In genomic region chr15:52134502-52135144, GRCh38 we compare ENCODE assay signal across 29 cellular contexts. TPM values are rescaled to one million over a fixed set of nuclear protein-coding genes. Genes with fewer than 3 reads are reported as not detected.
DNase-seq lines count a peak whose midpoint lies in the region; ATAC-seq, FAIRE-seq and TF ChIP-seq lines count a peak whose summit lies in the region.
"Had no signal": no experiment of that assay in that cellular context is flagged by ENCODE, and none has a peak within 500 bp of the region (broad histone marks: within the 10 kb centered on the region; RNA-seq: fewer than 3 reads in every experiment).

No MANE protein-coding gene starts in this region.

- H3K27ac ChIP-seq in BLaER1 = no peak overlapping the region
- H3K27ac ChIP-seq in H1 (ENCODE audit: low read depth, low read length) = no peak overlapping the region
- H3K27ac ChIP-seq: breast epithelium, gastrocnemius medialis, neutrophil, prostate gland, SK-N-MC, tibial artery had no signal

- H3K9me3 ChIP-seq in BLaER1 = no peaks in the 10 kb centered on the region
- H3K9me3 ChIP-seq in H1 (ENCODE audit: insufficient read depth in 2 of 2, low read depth in 1 of 2, low read length in 1 of 2) = no peaks in the 10 kb centered on the region
- H3K9me3 ChIP-seq: breast epithelium, gastrocnemius medialis, neutrophil, prostate gland, tibial artery had no signal

- H4K5ac ChIP-seq in H1 (ENCODE audit: insufficient read length, low read depth, low read length) = no peak overlapping the region

- ATAC-seq in GM19452 (IDR thresholded peaks at IDR 0.05; ENCODE audit: unreplicated experiment) = no peak
- ATAC-seq: CD8-positive, alpha-beta T cell; gastrocnemius medialis; sciatic nerve had no signal

- H3K4me2 ChIP-seq in BLaER1 = peak overlapping the region; percentile 84
- no peak overlapping the region for H3K4me2 ChIP-seq in H1 (ENCODE audit: insufficient read depth in 1 of 2, low read depth in 2 of 2, low read length in 2 of 2)

- no peak overlapping the region for H2BK15ac ChIP-seq in H1 (ENCODE audit: low read length)

- H3K79me2 ChIP-seq in H1 (ENCODE audit: control insufficient read depth in 1 of 2, insufficient read depth in 2 of 2, low read length in 2 of 2) = no peaks in the 10 kb centered on the region

- H4K8ac ChIP-seq in H1 (ENCODE audit: extremely low read depth, insufficient read depth, low read length) = no peak overlapping the region

- H3K14ac ChIP-seq in H1 (ENCODE audit: insufficient read length) = no peak overlapping the region

- H2BK12ac ChIP-seq in H1 (ENCODE audit: low read depth, low read length) = no peak overlapping the region

- no peak overlapping the region for H2AFZ ChIP-seq in H1 (ENCODE audit: low read length)

- H3K27me3 ChIP-seq in BLaER1 (no peaks in the 10 kb centered on the region), H1 (replicated peaks in 1 of 4; ENCODE audit: control insufficient read depth in 3 of 4, extremely low read depth in 1 of 4, insufficient read depth in 3 of 4, low read length in 3 of 4) (no peaks in the 10 kb centered on the region), H7 (ENCODE audit: control insufficient read depth, insufficient read depth, low read length) (no peaks in the 10 kb centered on the region)
- H3K27me3 ChIP-seq: breast epithelium, gastrocnemius medialis, tibial artery had no signal

- no peak for TF ChIP-seq CTCF in H1 (IDR thresholded peaks at IDR 0.05; ENCODE audit: control extremely low read depth in 1 of 3, insufficient read depth in 1 of 3, low read depth in 1 of 3, low read length in 3 of 3)

- no peak for TF ChIP-seq EP300 in H1 (IDR thresholded peaks at IDR 0.05; ENCODE audit: borderline replicate concordance in 1 of 2, low read depth in 2 of 2, low read length in 2 of 2)

- no peak for TF ChIP-seq RAD21 in H1 (IDR thresholded peaks at IDR 0.05 in 1 of 2, conservative IDR thresholded peaks at IDR 0.05 in 1 of 2; ENCODE audit: low read depth in 2 of 2, low read length in 2 of 2)

- H3K4me3 ChIP-seq in BLaER1 (no peak overlapping the region), H1 (ENCODE audit: extremely low read depth in 1 of 4, insufficient read depth in 2 of 4, low read depth in 3 of 4, low read length in 4 of 4) (no peak overlapping the region), H7 (ENCODE audit: insufficient read depth, low read depth, low read length) (no peak overlapping the region)
- H3K4me3 ChIP-seq: breast epithelium, gastrocnemius medialis, prostate gland, SK-N-MC, tibial artery had no signal

- no peak for TF ChIP-seq POLR2A in H1 (IDR thresholded peaks at IDR 0.05; ENCODE audit: control extremely low read depth in 1 of 2, low read depth in 2 of 2, low read length in 2 of 2)

- peaks cover 27% of the 10 kb centered on the region; the same call in 1 of the 2 replicates for H3K36me3 ChIP-seq in BLaER1
- peaks cover 0 to 4% (median 0%) of the 10 kb centered on the region in 4 experiments; a peak in 3 of 8 replicates for H3K36me3 ChIP-seq in H1 (ENCODE audit: control insufficient read depth in 2 of 4, insufficient read depth in 4 of 4, low read length in 3 of 4)
- peaks cover 1% of the 10 kb centered on the region; the same call in 1 of the 2 replicates for H3K36me3 ChIP-seq in H7 (replicated peaks; ENCODE audit: control insufficient read depth, insufficient read depth, low read length)
- H3K36me3 ChIP-seq: breast epithelium, gastrocnemius medialis, neutrophil, prostate gland had no signal

- no peak overlapping the region for H2AK5ac ChIP-seq in H1 (ENCODE audit: low read depth, low read length)

- H3K9ac ChIP-seq in BLaER1 = no peak overlapping the region
- H3K9ac ChIP-seq in H1 (replicated peaks in 1 of 4; ENCODE audit: extremely low read depth in 1 of 4, low read depth in 3 of 4, low read length in 3 of 4) = no peak overlapping the region

- H3K23ac ChIP-seq in H1 (ENCODE audit: insufficient read length) = no peak overlapping the region

- H4K91ac ChIP-seq in H1 (replicated peaks; ENCODE audit: insufficient read length, low read length) = no peak overlapping the region

- H2BK20ac ChIP-seq in H1 (ENCODE audit: low read length) = no peak overlapping the region

- POLR2A ChIA-PET in H1 (lab: Charles Lee; ENCODE audit: partially characterized antibody) = interaction anchor here (0.7 to 1.3 kb wide), 3 partner anchors 15 to 202 kb away, joined by 3 read pairs; partner anchors contain the start of gene BCL2L10

- H2BK5ac ChIP-seq in H1 (ENCODE audit: low read depth, low read length) = no peak overlapping the region

- no peaks in the 10 kb centered on the region for H3K79me1 ChIP-seq in H1 (ENCODE audit: low read depth, low read length)

- 93% methylated on average over 5 of the region's 5 CpGs; no CpG with 5 or more reads in 1 of the 2 experiments for WGBS in H1 (ENCODE audit: extremely low coverage in 1 of 2, insufficient coverage in 1 of 2, insufficient read length in 1 of 2, insufficient replicate concordance in 2 of 2, low coverage in 1 of 2, low lambda C conversion rate in 2 of 2, missing lambda C conversion rate in 1 of 2), 2 experiments

- no peaks in the 10 kb centered on the region for H3K23me2 ChIP-seq in H1 (ENCODE audit: low read depth, low read length)

- peak; percentile 61 for DNase-seq in HuH-7.5 (ENCODE audit: low spot score)
- DNase-seq in H1 (ENCODE audit: low read depth in 1 of 2, low spot score in 2 of 2) = no peak
- peak; percentile 94 for DNase-seq in mucosa of gallbladder (ENCODE audit: low spot score)
- DNase-seq in H7 = no peak
- DNase-seq in NCI-H1436 (lab: John Stamatoyannopoulos, UW) = no peak
- no peak for DNase-seq in T1000 (lab: John Stamatoyannopoulos, UW)
- DNase-seq: activated CD4-positive, alpha-beta T cell treated with anti-CD3 and anti-CD28 coated beads for 1 hour; activated CD8-positive, alpha-beta T cell treated with anti-CD3 and anti-CD28 coated beads for 36 hours; CD8-positive, alpha-beta T cell; EL; gastrocnemius medialis; HCEC 1CT; IMR-90; NCI-H1048; NCI-H1694 treated with DMSO at 0.1 percent for 48 hours; NCI-H510A; stimulated activated CD4-positive, alpha-beta T cell treated with anti-CD3 and anti-CD28 coated beads, Interleukin-4, amount 100 ng/mL, for 1 hour; tibial artery had no signal

- H2BK120ac ChIP-seq in H1 (replicated peaks; ENCODE audit: low read depth, low read length) = no peak overlapping the region

- no peak for FAIRE-seq in H1 (lab: Jason Lieb, UNC)
- FAIRE-seq: A204.1 had no signal

- no peak overlapping the region for H3K4ac ChIP-seq in H1 (replicated peaks; ENCODE audit: insufficient read length, low read depth, low read length)

- peaks cover 50% of the 10 kb centered on the region for H3K4me1 ChIP-seq in BLaER1
- H3K4me1 ChIP-seq in H1 (replicated peaks in 1 of 4; ENCODE audit: control insufficient read depth in 3 of 4, insufficient read depth in 4 of 4, low read length in 3 of 4) = peaks cover 0 to under 1% (median 0%) of the 10 kb centered on the region in 4 experiments; a peak in 2 of 7 replicates
- H3K4me1 ChIP-seq: breast epithelium, prostate gland had no signal

- H3K18ac ChIP-seq in H1 (ENCODE audit: extremely low read depth, low read length) = no peak overlapping the region

- CTCF ChIA-PET in H1 (lab: Charles Lee; ENCODE audit: partially characterized antibody) = interaction anchor here (0.5 to 2.9 kb wide), 5 partner anchors 21 to 101 kb away, joined by 3 to 8 read pairs (median 3); no protein-coding TSS in a partner anchor

- peaks cover 10% of the 10 kb centered on the region for H4K20me1 ChIP-seq in BLaER1
- H4K20me1 ChIP-seq in H1 (replicated peaks in 1 of 2; ENCODE audit: control insufficient read depth in 1 of 2, insufficient read depth in 2 of 2, low read length in 2 of 2) = no peaks in the 10 kb centered on the region

- H3K56ac ChIP-seq in H1 (replicated peaks; ENCODE audit: insufficient read length, low read depth, low read length) = no peak overlapping the region

TF ChIP-seq in H1, 55 proteins besides CTCF, POLR2A, EP300 and RAD21:
- TF ChIP-seq POLR2AphosphoS5 (IDR thresholded peaks at IDR 0.05; ENCODE audit: low read depth, low read length) = 0 out of 2 replicates have a peak, but pooled peaks have one; percentile 21
- TF ChIP-seq, protein P1, sequence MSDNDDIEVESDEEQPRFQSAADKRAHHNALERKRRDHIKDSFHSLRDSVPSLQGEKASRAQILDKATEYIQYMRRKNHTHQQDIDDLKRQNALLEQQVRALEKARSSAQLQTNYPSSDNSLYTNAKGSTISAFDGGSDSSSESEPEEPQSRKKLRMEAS (IDR thresholded peaks at IDR 0.05) = no peak

RNA-seq across cellular contexts. Expression of gene BCL2L10, which starts 22.0 kb away (rescaled TPM):
- total RNA-seq in H1 (2021; fragmentation: NEBNext Ultra II Directional; extraction: Animal tissue kit (Norgen Biotek cat#: 25700)) = 0.40 TPM in 1 of 2 replicates, not detected in the other
- polyA plus RNA-seq in H1 (2011; rRNA removed) = 0.62 and 1.3 TPM in 2 replicates
- 0.87 TPM for polyA plus RNA-seq in H1 (2011; cell fraction: cytosol; rRNA removed)
- 0.54 TPM for polyA plus RNA-seq in H1 (2011; cell fraction: nucleus; rRNA removed)
- polyA plus RNA-seq in H1 (2012, experiment 1 of 2) = 0.24 to 0.42 TPM (median 0.34 TPM) in 3 of 4 replicates, not detected in the other
- 0.76 TPM for polyA plus RNA-seq in H1 (2012, experiment 2 of 2)
- polyA plus RNA-seq in H1 (2013, experiment 1 of 2) = 0.30 TPM
- polyA plus RNA-seq in H1 (2013, experiment 2 of 2) = 0.17 TPM
- polyA minus RNA-seq in H1 (2011; rRNA and poly(A)+ RNA removed) = not detected in 2 replicates
- polyA minus RNA-seq in H1 (2011; cell fraction: cytosol; rRNA and poly(A)+ RNA removed) = not detected
- 0.90 TPM for polyA minus RNA-seq in H1 (2011; cell fraction: nucleus; rRNA and poly(A)+ RNA removed)
- total RNA-seq in mucosa of gallbladder = 4.7 TPM
- total RNA-seq in H7 (2014; rRNA removed; shearing (Covaris generic)) = not detected in 2 replicates
- total RNA-seq: activated CD8-positive, alpha-beta T cell treated with anti-CD3 and anti-CD28 coated beads for 36 hours; activated naive CD4-positive, alpha-beta T cell treated with anti-CD3 and anti-CD28 coated beads, Interleukin-2, amount 50 U/mL, for 72 hours; gastrocnemius medialis; IMR-90; sciatic nerve; T-helper 1 cell treated with Interleukin-12 subunit alpha and Interleukin-12 subunit beta and Interleukin-4 antibody, amounts not matched to agents 30 ng/mL and 1 ng/mL, for 36 hours had no signal
- polyA plus RNA-seq: fibroblast of lung, IMR-90 had no signal

RNA-seq across cellular contexts. Expression of gene GNB5, which starts 56.6 kb away (rescaled TPM):
- 37.7 and 42.5 TPM in 2 replicates for total RNA-seq in H1 (2021; fragmentation: NEBNext Ultra II Directional; extraction: Animal tissue kit (Norgen Biotek cat#: 25700))
- 21.7 and 25.2 TPM in 2 replicates for polyA plus RNA-seq in H1 (2011; rRNA removed)
- polyA plus RNA-seq in H1 (2011; cell fraction: cytosol; rRNA removed) = 36.8 TPM
- polyA plus RNA-seq in H1 (2011; cell fraction: nucleus; rRNA removed) = 25.2 TPM
- polyA plus RNA-seq in H1 (2012, experiment 1 of 2) = 32.7 to 36.7 TPM (median 36.1 TPM) in 4 replicates
- polyA plus RNA-seq in H1 (2012, experiment 2 of 2) = 20.8 TPM
- polyA plus RNA-seq in H1 (2013, experiment 1 of 2) = 17.1 TPM
- polyA plus RNA-seq in H1 (2013, experiment 2 of 2) = 16.3 TPM
- 36.8 and 39.2 TPM in 2 replicates for polyA minus RNA-seq in H1 (2011; rRNA and poly(A)+ RNA removed)
- polyA minus RNA-seq in H1 (2011; cell fraction: cytosol; rRNA and poly(A)+ RNA removed) = 33.0 TPM
- polyA minus RNA-seq in H1 (2011; cell fraction: nucleus; rRNA and poly(A)+ RNA removed) = 34.9 TPM
- 61.4 TPM for total RNA-seq in mucosa of gallbladder
- 23.9 and 28.6 TPM in 2 replicates for total RNA-seq in H7 (2014; rRNA removed; shearing (Covaris generic))

Comparison
In these comparisons a context has a peak if more than half of its experiments do, and no peak if none do; other contexts are left out.
1. DNase-seq: peak in HuH-7.5 (single experiment) and mucosa of gallbladder (single experiment); none in H1 (0 of 2), H7 (single experiment), NCI-H1436 (single experiment) and T1000 (single experiment).